ENCODE assay signal across 1 cellular context in the genomic region with DNA sequence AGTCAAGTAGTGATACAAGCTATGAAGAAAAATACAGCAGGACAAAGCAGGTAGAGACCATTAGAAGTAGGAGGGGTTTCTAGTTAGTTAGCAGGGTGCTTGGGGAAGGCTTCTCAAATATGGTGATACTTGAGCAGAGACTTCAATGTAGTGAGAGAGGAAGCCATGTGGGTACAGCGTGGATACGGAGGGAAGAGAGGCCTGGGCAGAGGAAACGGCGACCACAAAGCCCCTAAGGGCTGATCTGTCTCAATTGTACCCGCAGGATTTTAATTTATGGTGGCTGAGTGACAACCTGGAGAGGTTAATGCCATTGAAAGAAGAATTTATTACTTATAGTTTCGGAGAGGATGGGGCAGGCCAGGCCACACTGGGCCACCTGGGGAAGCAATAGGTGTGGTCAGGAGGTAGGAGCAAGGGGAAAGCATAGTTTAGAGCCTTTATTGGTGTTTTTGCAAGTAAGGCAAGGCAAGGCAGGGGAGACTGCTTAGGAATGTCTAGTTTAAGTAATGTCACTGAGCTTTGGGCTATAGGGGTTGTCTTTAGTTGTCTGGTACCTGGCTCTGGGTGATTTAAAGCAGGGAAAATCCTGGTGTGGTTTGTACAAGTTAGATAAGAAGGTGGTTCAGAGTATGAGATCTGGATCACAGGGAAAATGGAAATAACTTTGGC.
TF ChIP-seq lines count a peak whose summit lies in the region.

No MANE protein-coding gene starts in this region.

TF ChIP-seq in H1, 55 proteins besides CTCF, POLR2A, EP300 and RAD21 (continued from another document):
- TF ChIP-seq TCF12 (IDR thresholded peaks at IDR 0.05; ENCODE audit: low read depth, low read length) (no peak), RNF2 (IDR thresholded peaks at IDR 0.05; ENCODE audit: borderline replicate concordance, low read depth, low read length, missing control alignments, poor library complexity, severe bottlenecking) (no peak), NRF1 (IDR thresholded peaks at IDR 0.05; ENCODE audit: low read depth, low read length) (no peak), ATF2 (IDR thresholded peaks at IDR 0.05; ENCODE audit: low read length) (no peak), CHD2 (IDR thresholded peaks at IDR 0.05; ENCODE audit: low read length) (no peak), YY1 (IDR thresholded peaks at IDR 0.05; ENCODE audit: low read depth, low read length) (no peak), SUZ12 (IDR thresholded peaks at IDR 0.05; ENCODE audit: low read length) (no peak), POU5F1 (IDR thresholded peaks at IDR 0.05; ENCODE audit: low read depth, low read length) (no peak), JUN (IDR thresholded peaks at IDR 0.05; ENCODE audit: low read depth, low read length) (no peak)
- TF ChIP-seq, protein P1, sequence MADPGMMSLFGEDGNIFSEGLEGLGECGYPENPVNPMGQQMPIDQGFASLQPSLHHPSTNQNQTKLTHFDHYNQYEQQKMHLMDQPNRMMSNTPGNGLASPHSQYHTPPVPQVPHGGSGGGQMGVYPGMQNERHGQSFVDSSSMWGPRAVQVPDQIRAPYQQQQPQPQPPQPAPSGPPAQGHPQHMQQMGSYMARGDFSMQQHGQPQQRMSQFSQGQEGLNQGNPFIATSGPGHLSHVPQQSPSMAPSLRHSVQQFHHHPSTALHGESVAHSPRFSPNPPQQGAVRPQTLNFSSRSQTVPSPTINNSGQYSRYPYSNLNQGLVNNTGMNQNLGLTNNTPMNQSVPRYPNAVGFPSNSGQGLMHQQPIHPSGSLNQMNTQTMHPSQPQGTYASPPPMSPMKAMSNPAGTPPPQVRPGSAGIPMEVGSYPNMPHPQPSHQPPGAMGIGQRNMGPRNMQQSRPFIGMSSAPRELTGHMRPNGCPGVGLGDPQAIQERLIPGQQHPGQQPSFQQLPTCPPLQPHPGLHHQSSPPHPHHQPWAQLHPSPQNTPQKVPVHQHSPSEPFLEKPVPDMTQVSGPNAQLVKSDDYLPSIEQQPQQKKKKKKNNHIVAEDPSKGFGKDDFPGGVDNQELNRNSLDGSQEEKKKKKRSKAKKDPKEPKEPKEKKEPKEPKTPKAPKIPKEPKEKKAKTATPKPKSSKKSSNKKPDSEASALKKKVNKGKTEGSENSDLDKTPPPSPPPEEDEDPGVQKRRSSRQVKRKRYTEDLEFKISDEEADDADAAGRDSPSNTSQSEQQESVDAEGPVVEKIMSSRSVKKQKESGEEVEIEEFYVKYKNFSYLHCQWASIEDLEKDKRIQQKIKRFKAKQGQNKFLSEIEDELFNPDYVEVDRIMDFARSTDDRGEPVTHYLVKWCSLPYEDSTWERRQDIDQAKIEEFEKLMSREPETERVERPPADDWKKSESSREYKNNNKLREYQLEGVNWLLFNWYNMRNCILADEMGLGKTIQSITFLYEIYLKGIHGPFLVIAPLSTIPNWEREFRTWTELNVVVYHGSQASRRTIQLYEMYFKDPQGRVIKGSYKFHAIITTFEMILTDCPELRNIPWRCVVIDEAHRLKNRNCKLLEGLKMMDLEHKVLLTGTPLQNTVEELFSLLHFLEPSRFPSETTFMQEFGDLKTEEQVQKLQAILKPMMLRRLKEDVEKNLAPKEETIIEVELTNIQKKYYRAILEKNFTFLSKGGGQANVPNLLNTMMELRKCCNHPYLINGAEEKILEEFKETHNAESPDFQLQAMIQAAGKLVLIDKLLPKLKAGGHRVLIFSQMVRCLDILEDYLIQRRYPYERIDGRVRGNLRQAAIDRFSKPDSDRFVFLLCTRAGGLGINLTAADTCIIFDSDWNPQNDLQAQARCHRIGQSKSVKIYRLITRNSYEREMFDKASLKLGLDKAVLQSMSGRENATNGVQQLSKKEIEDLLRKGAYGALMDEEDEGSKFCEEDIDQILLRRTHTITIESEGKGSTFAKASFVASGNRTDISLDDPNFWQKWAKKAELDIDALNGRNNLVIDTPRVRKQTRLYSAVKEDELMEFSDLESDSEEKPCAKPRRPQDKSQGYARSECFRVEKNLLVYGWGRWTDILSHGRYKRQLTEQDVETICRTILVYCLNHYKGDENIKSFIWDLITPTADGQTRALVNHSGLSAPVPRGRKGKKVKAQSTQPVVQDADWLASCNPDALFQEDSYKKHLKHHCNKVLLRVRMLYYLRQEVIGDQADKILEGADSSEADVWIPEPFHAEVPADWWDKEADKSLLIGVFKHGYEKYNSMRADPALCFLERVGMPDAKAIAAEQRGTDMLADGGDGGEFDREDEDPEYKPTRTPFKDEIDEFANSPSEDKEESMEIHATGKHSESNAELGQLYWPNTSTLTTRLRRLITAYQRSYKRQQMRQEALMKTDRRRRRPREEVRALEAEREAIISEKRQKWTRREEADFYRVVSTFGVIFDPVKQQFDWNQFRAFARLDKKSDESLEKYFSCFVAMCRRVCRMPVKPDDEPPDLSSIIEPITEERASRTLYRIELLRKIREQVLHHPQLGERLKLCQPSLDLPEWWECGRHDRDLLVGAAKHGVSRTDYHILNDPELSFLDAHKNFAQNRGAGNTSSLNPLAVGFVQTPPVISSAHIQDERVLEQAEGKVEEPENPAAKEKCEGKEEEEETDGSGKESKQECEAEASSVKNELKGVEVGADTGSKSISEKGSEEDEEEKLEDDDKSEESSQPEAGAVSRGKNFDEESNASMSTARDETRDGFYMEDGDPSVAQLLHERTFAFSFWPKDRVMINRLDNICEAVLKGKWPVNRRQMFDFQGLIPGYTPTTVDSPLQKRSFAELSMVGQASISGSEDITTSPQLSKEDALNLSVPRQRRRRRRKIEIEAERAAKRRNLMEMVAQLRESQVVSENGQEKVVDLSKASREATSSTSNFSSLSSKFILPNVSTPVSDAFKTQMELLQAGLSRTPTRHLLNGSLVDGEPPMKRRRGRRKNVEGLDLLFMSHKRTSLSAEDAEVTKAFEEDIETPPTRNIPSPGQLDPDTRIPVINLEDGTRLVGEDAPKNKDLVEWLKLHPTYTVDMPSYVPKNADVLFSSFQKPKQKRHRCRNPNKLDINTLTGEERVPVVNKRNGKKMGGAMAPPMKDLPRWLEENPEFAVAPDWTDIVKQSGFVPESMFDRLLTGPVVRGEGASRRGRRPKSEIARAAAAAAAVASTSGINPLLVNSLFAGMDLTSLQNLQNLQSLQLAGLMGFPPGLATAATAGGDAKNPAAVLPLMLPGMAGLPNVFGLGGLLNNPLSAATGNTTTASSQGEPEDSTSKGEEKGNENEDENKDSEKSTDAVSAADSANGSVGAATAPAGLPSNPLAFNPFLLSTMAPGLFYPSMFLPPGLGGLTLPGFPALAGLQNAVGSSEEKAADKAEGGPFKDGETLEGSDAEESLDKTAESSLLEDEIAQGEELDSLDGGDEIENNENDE (IDR thresholded peaks at IDR 0.05; ENCODE audit: insufficient replicate concordance, low read length), result no peak
